15 cellular contexts compared by ENCODE assay signal in the genomic region with DNA sequence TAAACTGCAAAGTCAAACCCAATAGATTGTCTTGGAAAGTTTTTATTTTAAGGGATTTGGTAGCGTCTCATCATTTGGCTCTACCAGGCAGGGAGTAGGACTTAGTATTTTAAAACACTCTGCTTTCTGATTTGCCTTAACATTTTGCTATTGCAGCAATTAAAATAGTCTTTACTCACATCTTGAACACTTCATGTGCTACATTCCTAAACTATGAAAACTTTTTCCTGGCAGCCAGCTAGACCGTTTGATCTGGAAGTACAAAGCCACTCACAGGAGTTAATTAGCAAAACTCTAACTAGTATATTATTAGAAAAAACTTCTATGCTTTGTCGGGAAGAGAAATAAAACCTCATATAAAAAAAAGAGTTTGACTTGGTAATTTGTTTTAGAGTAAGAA.
DNase-seq lines count a peak whose midpoint lies in the region; ATAC-seq and TF ChIP-seq lines count a peak whose summit lies in the region.
"Had no signal": no experiment of that assay in that cellular context is flagged by ENCODE, and none has a peak within 500 bp of the region (broad histone marks: within the 10 kb centered on the region; RNA-seq: fewer than 3 reads in every experiment).

No MANE protein-coding gene starts in this region.

- H3K4me3 ChIP-seq in choroid plexus epithelial cell (ENCODE audit: low read depth, low read length) (no peak overlapping the region), smooth muscle cell (no peak overlapping the region), testis (no peak overlapping the region)
- H3K4me3 ChIP-seq: BLaER1 treated with 17β-estradiol and CSF1 and Interleukin-3, amounts not matched to agents 10 nM and 100 nM had no signal

- no peaks in the 10 kb centered on the region for H3F3A ChIP-seq in smooth muscle cell (ENCODE audit: low read depth)

- WGBS in smooth muscle cell (ENCODE audit: low lambda C conversion rate): 67% methylated on average over 3 of the region's 3 CpGs
- 52 to 68% methylated on average over 3 of the region's 3 CpGs for WGBS in testis, 2 donors

- H3K27me3 ChIP-seq in smooth muscle cell (ENCODE audit: low read depth) (no peaks in the 10 kb centered on the region), testis (no peaks in the 10 kb centered on the region)
- H3K27me3 ChIP-seq: BLaER1 treated with 17β-estradiol and CSF1 and Interleukin-3, amounts not matched to agents 10 nM and 100 nM had no signal

- H3K36me3 ChIP-seq in smooth muscle cell (ENCODE audit: low read depth) (no peaks in the 10 kb centered on the region), testis (ENCODE audit: low read depth, missing control alignments) (no peaks in the 10 kb centered on the region)
- H3K36me3 ChIP-seq: BLaER1 treated with 17β-estradiol and CSF1 and Interleukin-3, amounts not matched to agents 10 nM and 100 nM had no signal

- no peak for TF ChIP-seq CTCF in choroid plexus epithelial cell (conservative IDR thresholded peaks at IDR 0.05; ENCODE audit: low read depth, low read length)
- TF ChIP-seq CTCF in smooth muscle cell (IDR thresholded peaks at IDR 0.05; ENCODE audit: borderline replicate concordance, insufficient read depth, poor library complexity, severe bottlenecking): no peak
- no peak for TF ChIP-seq CTCF in testis (IDR thresholded peaks at IDR 0.05)

- H3K79me2 ChIP-seq in smooth muscle cell (ENCODE audit: low read depth): no peaks in the 10 kb centered on the region

- DNase-seq in left ventricle myocardium superior (no peak), Right ventricle myocardium superior (no peak), choroid plexus epithelial cell (ENCODE audit: low read depth) (peak; percentile 18), kidney glomerular epithelial cell (lab: John Stamatoyannopoulos, UW) (peak; percentile 6), smooth muscle cell (lab: John Stamatoyannopoulos, UW; ENCODE audit: unreplicated experiment) (no peak), testis (no peak), cerebellar cortex (ENCODE audit: low spot score) (no peak)
- DNase-seq: CD4-positive, CD25-positive, alpha-beta regulatory T cell; DMS53; GF-D8; HCEC 1CT; HFFc6 had no signal

- TF ChIP-seq POLR2A in testis (IDR thresholded peaks at IDR 0.05): no peak

- no peaks in the 10 kb centered on the region for H3K4me1 ChIP-seq in smooth muscle cell (ENCODE audit: low read depth)
- H3K4me1 ChIP-seq in testis: no peaks in the 10 kb centered on the region
- H3K4me1 ChIP-seq: BLaER1 treated with 17β-estradiol and CSF1 and Interleukin-3, amounts not matched to agents 10 nM and 100 nM had no signal

- no peak overlapping the region for H3K9ac ChIP-seq in smooth muscle cell (ENCODE audit: low read depth)
- H3K9ac ChIP-seq: BLaER1 treated with 17β-estradiol and CSF1 and Interleukin-3, amounts not matched to agents 10 nM and 100 nM had no signal

- intact Hi-C loops in left ventricle myocardium superior (cut with micrococcal nuclease) (no loop called here), Right ventricle myocardium superior (cut with DNase I) (no loop called here), testis (cut with DNase I; ENCODE audit: low total_unique reads) (no loop called here)

- H3K4me2 ChIP-seq in smooth muscle cell: no peak overlapping the region
- H3K4me2 ChIP-seq: BLaER1 treated with 17β-estradiol and CSF1 and Interleukin-3, amounts not matched to agents 10 nM and 100 nM had no signal

- H4K20me1 ChIP-seq in smooth muscle cell (ENCODE audit: low read depth): no peaks in the 10 kb centered on the region
- H4K20me1 ChIP-seq: BLaER1 treated with 17β-estradiol and CSF1 and Interleukin-3, amounts not matched to agents 10 nM and 100 nM had no signal

- peak overlapping the region; percentile 24 for H2AFZ ChIP-seq in smooth muscle cell (ENCODE audit: low read depth)

- H3K27ac ChIP-seq in smooth muscle cell (ENCODE audit: low read depth) (no peak overlapping the region), testis (no peak overlapping the region)
- H3K27ac ChIP-seq: 22Rv1; BLaER1 treated with 17β-estradiol and CSF1 and Interleukin-3, amounts not matched to agents 10 nM and 100 nM had no signal

- H3K9me3 ChIP-seq in smooth muscle cell (replicated peaks; ENCODE audit: low read depth): no peaks in the 10 kb centered on the region
- no peaks in the 10 kb centered on the region for H3K9me3 ChIP-seq in testis
- H3K9me3 ChIP-seq: BLaER1 treated with 17β-estradiol and CSF1 and Interleukin-3, amounts not matched to agents 10 nM and 100 nM had no signal

- ATAC-seq in left ventricle myocardium superior (peak; percentile 47), Right ventricle myocardium superior (ENCODE audit: poor library complexity) (no peak), HG03457 (IDR thresholded peaks at IDR 0.05; ENCODE audit: unreplicated experiment) (no peak)

Comparison
In these comparisons a context has a peak if more than half of its experiments do, and no peak if none do; other contexts are left out.
1. DNase-seq: peak in choroid plexus epithelial cell (single experiment) and kidney glomerular epithelial cell (single experiment); none in left ventricle myocardium superior (single experiment), Right ventricle myocardium superior (single experiment), smooth muscle cell (single experiment), testis (single experiment) and cerebellar cortex (single experiment).